21 cellular contexts compared by ENCODE assay signal in the genomic region with DNA sequence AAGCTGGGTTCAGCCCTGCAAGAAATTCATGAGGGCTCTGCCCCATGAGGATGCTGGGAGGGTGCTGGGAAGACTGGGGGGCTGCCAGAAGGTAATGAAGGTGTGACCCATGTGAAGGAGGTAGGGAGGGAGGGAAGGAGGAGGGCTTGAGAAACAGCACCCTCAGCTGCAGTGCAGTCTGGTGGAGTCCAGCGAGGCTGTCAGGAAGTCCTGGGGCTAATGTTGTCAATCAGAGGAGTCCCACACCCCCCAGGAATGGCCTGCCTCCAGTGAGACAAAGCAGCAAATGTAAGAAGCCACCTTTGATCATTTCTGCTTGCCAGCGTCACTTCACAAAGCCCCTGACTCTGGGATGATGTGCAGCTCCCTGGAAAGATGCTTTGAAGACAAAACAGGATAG.
"Had no signal": no experiment of that assay in that cellular context is flagged by ENCODE, and none has a peak within 500 bp of the region (broad histone marks: within the 10 kb centered on the region; RNA-seq: fewer than 3 reads in every experiment).

No MANE protein-coding gene starts in this region.

- H3K4me1 ChIP-seq: colonic mucosa, esophagus muscularis mucosa, foreskin keratinocyte, gastroesophageal sphincter, heart left ventricle, left lung, lower lobe of right lung had no signal

- H3K27ac ChIP-seq: colonic mucosa, esophagus muscularis mucosa, foreskin keratinocyte, gastroesophageal sphincter, heart left ventricle, hepatocyte, left lung, lower lobe of right lung had no signal

- FAIRE-seq: endothelial cell of umbilical vein, frontal cortex, keratinocyte had no signal

- H3K4me2 ChIP-seq: hepatocyte had no signal

- DNase-seq: cerebellar nuclear complex; colonic mucosa; cortex of kidney; effector CD4-positive, alpha-beta T cell; effector memory CD4-positive, alpha-beta T cell; foreskin keratinocyte; heart left ventricle; hypothalamus; immature natural killer cell; left cardiac atrium; left lung; left ventricle myocardium superior; lower lobe of right lung; mesendoderm; midbrain had no signal

- H3K27me3 ChIP-seq: colonic mucosa, hepatocyte, left lung had no signal

- H3K79me2 ChIP-seq: hepatocyte had no signal

- H2AFZ ChIP-seq: hepatocyte had no signal

- H3K4me3 ChIP-seq: colonic mucosa, esophagus muscularis mucosa, gastroesophageal sphincter, heart left ventricle, hepatocyte, left lung, lower lobe of right lung had no signal

- H3K9me3 ChIP-seq: colonic mucosa, esophagus muscularis mucosa, gastroesophageal sphincter, left lung, lower lobe of right lung had no signal

- H3K36me3 ChIP-seq: colonic mucosa, esophagus muscularis mucosa, gastroesophageal sphincter, heart left ventricle, left lung, lower lobe of right lung had no signal
